1 cellular context compared by ENCODE assay signal in genomic region chr15:96042734-96043224, GRCh38.
TF ChIP-seq lines count a peak whose summit lies in the region.

No MANE protein-coding gene starts in this region.

TF ChIP-seq in HepG2, 621 proteins besides CTCF, POLR2A, EP300 and RAD21 (continued from another document):
- TF ChIP-seq POGK (CRISPR knock-in tag; conservative IDR thresholded peaks at IDR 0.05) (no peak), SATB2 (CRISPR knock-in tag; IDR thresholded peaks at IDR 0.05) (no peak), ZSCAN9 (CRISPR knock-in tag; IDR thresholded peaks at IDR 0.05; ENCODE audit: borderline replicate concordance) (no peak), PLRG1 (conservative IDR thresholded peaks at IDR 0.05) (no peak), ZBTB44 (CRISPR knock-in tag; IDR thresholded peaks at IDR 0.05) (no peak), NR2F1 (CRISPR knock-in tag; IDR thresholded peaks at IDR 0.05) (no peak), CSRNP2 (CRISPR knock-in tag; conservative IDR thresholded peaks at IDR 0.05; ENCODE audit: low read depth) (no peak), TCF12 (IDR thresholded peaks at IDR 0.05) (no peak), TCF12 (CRISPR knock-in tag; IDR thresholded peaks at IDR 0.05) (no peak), GATAD1 (CRISPR knock-in tag; IDR thresholded peaks at IDR 0.05) (no peak), AGO2 (optimal IDR thresholded peaks at IDR 0.05; ENCODE audit: low read depth, low read length) (no peak), ZFAT (CRISPR knock-in tag; conservative IDR thresholded peaks at IDR 0.05) (no peak), ELK4 (CRISPR knock-in tag; IDR thresholded peaks at IDR 0.05; ENCODE audit: borderline replicate concordance) (no peak), REL (CRISPR knock-in tag; conservative IDR thresholded peaks at IDR 0.05) (no peak), SALL1 (CRISPR knock-in tag; IDR thresholded peaks at IDR 0.05) (no peak)
